Comparison of ENCODE assay signal across 8 cellular contexts in the genomic region with DNA sequence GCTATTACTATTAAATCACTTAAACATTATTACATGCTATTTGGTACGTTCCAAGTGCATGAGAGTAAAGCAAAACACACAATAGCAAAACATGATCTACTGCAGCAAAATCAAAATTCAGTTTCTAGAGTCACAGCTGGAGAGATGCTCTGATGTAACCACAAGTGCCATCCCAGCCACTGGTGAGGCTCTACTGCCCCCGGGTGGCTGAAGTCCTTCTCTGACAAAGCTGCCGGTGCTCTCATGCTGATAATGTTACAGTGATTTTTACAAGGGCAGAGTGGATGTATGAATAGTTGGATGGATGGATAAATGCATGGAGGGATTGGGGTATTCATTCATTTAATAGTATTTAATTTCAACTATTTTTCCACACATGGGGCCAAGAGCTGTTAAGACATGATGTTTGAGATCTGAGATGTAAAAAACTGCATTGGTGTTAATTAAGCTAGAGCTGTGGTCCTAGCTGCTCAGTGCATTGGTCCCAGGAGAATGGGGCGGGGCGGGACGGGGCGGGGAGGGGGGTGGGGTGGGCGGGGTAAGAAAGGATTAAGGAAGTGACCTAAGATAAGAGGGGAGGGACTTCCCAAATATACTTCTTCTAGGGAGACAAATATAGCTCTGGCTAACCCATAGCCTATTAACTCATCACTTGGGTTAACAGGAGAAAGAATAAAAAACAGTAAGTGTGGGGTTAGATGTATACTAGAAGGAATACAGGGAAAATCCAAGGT. TPM values are rescaled to one million over a fixed set of nuclear protein-coding genes. Genes with fewer than 3 reads are reported as not detected.
DNase-seq lines count a peak whose midpoint lies in the region; ATAC-seq, FAIRE-seq and TF ChIP-seq lines count a peak whose summit lies in the region.

No MANE protein-coding gene starts in this region.

- peak; percentile 93 for ATAC-seq in GM12878

- peak; percentile 65 for TF ChIP-seq RAD21 in GM12878 (IDR thresholded peaks at IDR 0.05; ENCODE audit: insufficient read depth, low read depth, low read length)

- in situ Hi-C loops in GM12878 (cut with MboI), result no loop called here

- TF ChIP-seq CTCF in GM12878 (IDR thresholded peaks at IDR 0.05 in 2 of 3, conservative IDR thresholded peaks at IDR 0.05 in 1 of 3; ENCODE audit: control insufficient read depth in 2 of 3, extremely low read depth in 1 of 3, insufficient read depth in 1 of 3, low read depth in 3 of 3, low read length in 3 of 3) (peak; percentile 74 to 78 (median 75); a peak in 5 of 6 replicates), smooth muscle cell (IDR thresholded peaks at IDR 0.05; ENCODE audit: borderline replicate concordance, insufficient read depth, poor library complexity, severe bottlenecking) (peak; percentile 90)

- no peaks in the 10 kb centered on the region for H3K79me2 ChIP-seq in GM12878 (ENCODE audit: control insufficient read depth, insufficient read depth, low read length)
- H3K79me2 ChIP-seq in smooth muscle cell (ENCODE audit: low read depth), result no peaks in the 10 kb centered on the region

- H3K27me3 ChIP-seq in GM12878 (replicated peaks in 1 of 2; ENCODE audit: control insufficient read depth in 2 of 2, insufficient read depth in 2 of 2, low read length in 1 of 2), result peaks cover 0 to 3% of the 10 kb centered on the region in 2 experiments; a peak in 1 of 4 replicates
- H3K27me3 ChIP-seq in smooth muscle cell (ENCODE audit: low read depth), result peaks cover 13% of the 10 kb centered on the region

- H3K27ac ChIP-seq in GM12878 (ENCODE audit: control insufficient read depth, insufficient read depth) (no peak overlapping the region), smooth muscle cell (ENCODE audit: low read depth) (no peak overlapping the region)

- H2AFZ ChIP-seq in GM12878 (ENCODE audit: control insufficient read depth, low read depth, low read length), result no peak overlapping the region
- no peak overlapping the region for H2AFZ ChIP-seq in smooth muscle cell (ENCODE audit: low read depth)

- no peak for TF ChIP-seq EP300 in GM12878 (IDR thresholded peaks at IDR 0.05; ENCODE audit: borderline replicate concordance in 1 of 2, control insufficient read depth in 1 of 2, low read depth in 2 of 2, low read length in 2 of 2)

- intact Hi-C loops in GM12878 (cut with micrococcal nuclease; ENCODE audit: unreplicated experiment), result loop anchor here (5.0 kb wide), 1 partner anchor 368 kb away; no protein-coding TSS in a partner anchor

- H3K4me1 ChIP-seq in GM12878 (ENCODE audit: control insufficient read depth, insufficient read depth, low read length) (no peaks in the 10 kb centered on the region), smooth muscle cell (ENCODE audit: low read depth) (no peaks in the 10 kb centered on the region)

- H3K9ac ChIP-seq in GM12878 (ENCODE audit: control insufficient read depth, insufficient read depth, low read length) (no peak overlapping the region), smooth muscle cell (ENCODE audit: low read depth) (no peak overlapping the region)

- WGBS in GM12878 (ENCODE audit: insufficient coverage, insufficient replicate concordance, low lambda C conversion rate, missing lambda C conversion rate), result 0% methylated on average over 3 of the region's 8 CpGs
- 2% methylated on average over 8 of the region's 8 CpGs for WGBS in smooth muscle cell (ENCODE audit: low lambda C conversion rate)

- H4K20me1 ChIP-seq in GM12878 (ENCODE audit: control insufficient read depth, insufficient read depth) (no peaks in the 10 kb centered on the region), smooth muscle cell (ENCODE audit: low read depth) (no peaks in the 10 kb centered on the region)

- SMC1A ChIA-PET in GM12878 (lab: Charles Lee; ENCODE audit: uncharacterized antibody, unreplicated experiment), result interaction anchor here (0.6 to 1.2 kb wide), 5 partner anchors 131 to 375 kb away, joined by 3 read pairs; no protein-coding TSS in a partner anchor

- POLR2A ChIA-PET in GM12878 (lab: Charles Lee), result no interaction called here

- no peak overlapping the region for H3K4me3 ChIP-seq in GM12878
- no peak overlapping the region for H3K4me3 ChIP-seq in smooth muscle cell

- no TSS peak for BruUV-seq in GM12878 (replicated peaks; lab: Mats Ljungman, UMichigan)

- CTCF ChIA-PET in GM12878 (lab: Yijun Ruan, JAX), result interaction anchor here (0.6 to 2.3 kb wide), 27 partner anchors 8 to 1242 kb away, joined by 3 to 12 read pairs (median 4); no protein-coding TSS in a partner anchor

- H3K36me3 ChIP-seq in GM12878 (ENCODE audit: control insufficient read depth in 2 of 2, insufficient read depth in 2 of 2, low read length in 1 of 2) (no peaks in the 10 kb centered on the region), smooth muscle cell (ENCODE audit: low read depth) (no peaks in the 10 kb centered on the region)

- RAD21 ChIA-PET in GM12878 (lab: Charles Lee; ENCODE audit: unreplicated experiment), result interaction anchor here (0.7 to 1.8 kb wide), 8 partner anchors 49 to 672 kb away, joined by 3 to 7 read pairs (median 4); no protein-coding TSS in a partner anchor

- DNase-seq in activated gamma-delta T cell treated with Interleukin-2 at 50 U/mL for 16 hours (peak; percentile 49), activated gamma-delta T cell (lab: John Stamatoyannopoulos, UW) (no peak), NCI-H2029 (lab: John Stamatoyannopoulos, UW) (peak; percentile 15), T1000 (lab: John Stamatoyannopoulos, UW) (peak; percentile 28), GM12878 (ENCODE audit: low read depth, low spot score) (peak; percentile 20), hypothalamus (lab: John Stamatoyannopoulos, UW) (peak in 46 of 51 donors; percentile 9 to 85 (median 60)), smooth muscle cell (lab: John Stamatoyannopoulos, UW; ENCODE audit: unreplicated experiment) (peak; percentile 13), GF-D8 (lab: John Stamatoyannopoulos, UW) (no peak)

- H3K4me2 ChIP-seq in GM12878 (ENCODE audit: control insufficient read depth, insufficient read depth) (no peak overlapping the region), smooth muscle cell (no peak overlapping the region)

- TF ChIP-seq POLR2A in GM12878 (IDR thresholded peaks at IDR 0.05; ENCODE audit: low read depth, low read length), result no peak

- FAIRE-seq in GM12878 (lab: Jason Lieb, UNC), result peak; percentile 95

- no peaks in the 10 kb centered on the region for H3F3A ChIP-seq in smooth muscle cell (ENCODE audit: low read depth)

- H3K9me3 ChIP-seq in GM12878 (replicated peaks; ENCODE audit: control insufficient read depth, insufficient read depth, low read length) (no peaks in the 10 kb centered on the region; the same call in 2 of the 3 replicates), smooth muscle cell (replicated peaks; ENCODE audit: low read depth) (no peaks in the 10 kb centered on the region)

TF ChIP-seq in GM12878, 131 proteins besides CTCF, POLR2A, EP300 and RAD21:
- TF ChIP-seq IRF5 (IDR thresholded peaks at IDR 0.05; ENCODE audit: borderline replicate concordance) (no peak), RUNX3 (IDR thresholded peaks at IDR 0.05; ENCODE audit: low read length) (peak; percentile 77), POU2F2 (IDR thresholded peaks at IDR 0.05; ENCODE audit: borderline replicate concordance, low read depth, low read length) (0 out of 3 replicates have a peak, but pooled peaks have one; percentile 13), ZNF217 (IDR thresholded peaks at IDR 0.05) (no peak), SMC3 (IDR thresholded peaks at IDR 0.05; ENCODE audit: borderline replicate concordance, low read length) (peak; percentile 46; the same call in 1 of the 2 replicates)

RNA-seq across cellular contexts. Expression of gene SPESP1, which starts 5.3 kb away (rescaled TPM):
- not detected in 2 replicates for total RNA-seq in GM12878 (2013; cell fraction: nucleolus; rRNA removed)
- not detected in 2 replicates for total RNA-seq in GM12878 (2014; rRNA removed)
- not detected in 2 replicates for total RNA-seq in GM12878 (2014; rRNA removed; fragmentation: Illumina TruSeq; extraction: Trizol)
- total RNA-seq in GM12878 (2021), result not detected in 2 replicates
- polyA plus RNA-seq in GM12878 (2011; ENCODE audit: low read depth), result not detected
- not detected in 2 replicates for polyA plus RNA-seq in GM12878 (2011; rRNA removed)
- not detected in 2 replicates for polyA plus RNA-seq in GM12878 (2011; cell fraction: cytosol; rRNA removed)
- polyA plus RNA-seq in GM12878 (2011; cell fraction: nucleus; rRNA removed), result not detected in 2 replicates
- polyA plus RNA-seq in GM12878 (2012), result not detected in 2 replicates
- not detected in 2 replicates for polyA plus RNA-seq in GM12878 (2014; fragmentation: Illumina TruSeq; extraction: Trizol)
- polyA plus RNA-seq in GM12878 (2014; fragmentation: Nextera tagmentation; extraction: Ambion mirVana), result not detected
- not detected in 2 replicates for polyA plus RNA-seq in GM12878 (2014; rRNA removed)
- polyA plus RNA-seq in GM12878 (2016; fragmentation: Nextera tagmentation; extraction: Ambion mirVana), result not detected
- polyA minus RNA-seq in GM12878 (2011; rRNA and poly(A)+ RNA removed), result not detected in 2 replicates
- not detected in 2 replicates for polyA minus RNA-seq in GM12878 (2011; cell fraction: cytosol; rRNA and poly(A)+ RNA removed)
- not detected in 2 replicates for polyA minus RNA-seq in GM12878 (2011; cell fraction: nucleus; rRNA and poly(A)+ RNA removed)
- total RNA-seq in smooth muscle cell, result not detected in 2 replicates
- not detected in 2 replicates for polyA plus RNA-seq in smooth muscle cell

Comparison
In these comparisons a context has a peak if more than half of its experiments do, and no peak if none do; other contexts are left out.
1. DNase-seq: peak in activated gamma-delta T cell treated with Interleukin-2 at 50 U/mL for 16 hours (single experiment), NCI-H2029 (single experiment), T1000 (single experiment), GM12878 (single experiment), hypothalamus (46 of 51) and smooth muscle cell (single experiment); none in activated gamma-delta T cell (single experiment) and GF-D8 (single experiment).